ENCODE assay signal across 10 cellular contexts in genomic region chr10:13684252-13684791, GRCh38.
DNase-seq lines count a peak whose midpoint lies in the region; ATAC-seq and TF ChIP-seq lines count a peak whose summit lies in the region.
"Had no signal": no experiment of that assay in that cellular context is flagged by ENCODE, and none has a peak within 500 bp of the region (broad histone marks: within the 10 kb centered on the region; RNA-seq: fewer than 3 reads in every experiment).

No MANE protein-coding gene starts in this region.

- peak overlapping the region; percentile 81 for H3K27ac ChIP-seq in SJCRH30
- peak overlapping the region; percentile 5 for H3K27ac ChIP-seq in epithelial cell of prostate

- TF ChIP-seq CTCF in type B pancreatic cell (conservative IDR thresholded peaks at IDR 0.05) = no peak

- DNase-seq in SJCRH30 = peak; percentile 86 to 90
- no peak for DNase-seq in epithelial cell of prostate (ENCODE audit: low read depth, low spot score)
- peak; percentile 39 for DNase-seq in mucosa of gallbladder (ENCODE audit: low spot score)
- no peak for DNase-seq in type B pancreatic cell (ENCODE audit: extremely low spot score, unreplicated experiment)
- no peak for DNase-seq in NCI-H146 treated with DMSO at 0.1 percent for 48 hours (lab: John Stamatoyannopoulos, UW; ENCODE audit: unreplicated experiment)
- DNase-seq in 8988T = no peak
- DNase-seq: activated T-cell treated with anti-CD3 and anti-CD28 coated beads, Interleukin-2, amount 50 U/mL, for 24 hours had no signal

- ATAC-seq in HG03175 (IDR thresholded peaks at IDR 0.05; ENCODE audit: unreplicated experiment) = no peak
- ATAC-seq: Panc1; stimulated activated effector memory CD8-positive, alpha-beta T cell treated with anti-CD3 and anti-CD28 coated beads, Interleukin-12 subunit alpha, Interleukin-12 subunit beta, amount 100 ng/mL, for 72 hours had no signal

- H3K27me3 ChIP-seq in SJCRH30 = no peaks in the 10 kb centered on the region

- no peaks in the 10 kb centered on the region for H3K9me3 Mint-ChIP-seq in type B pancreatic cell
- H3K9me3 Mint-ChIP-seq: activated T-cell treated with anti-CD3 and anti-CD28 coated beads, Interleukin-2, amount 50 U/mL, for 24 hours; stimulated activated effector memory CD8-positive, alpha-beta T cell treated with anti-CD3 and anti-CD28 coated beads, Interleukin-12 subunit alpha, Interleukin-12 subunit beta, amount 100 ng/mL, for 72 hours had no signal

- peak overlapping the region; percentile 51 for H3K4me3 Mint-ChIP-seq in type B pancreatic cell
- H3K4me3 Mint-ChIP-seq: activated T-cell treated with anti-CD3 and anti-CD28 coated beads, Interleukin-2, amount 50 U/mL, for 24 hours; stimulated activated effector memory CD8-positive, alpha-beta T cell treated with anti-CD3 and anti-CD28 coated beads, Interleukin-12 subunit alpha, Interleukin-12 subunit beta, amount 100 ng/mL, for 72 hours had no signal

- H3K27me3 Mint-ChIP-seq in type B pancreatic cell = no peaks in the 10 kb centered on the region

- H3K4me1 Mint-ChIP-seq in type B pancreatic cell (ENCODE audit: unreplicated experiment) = peaks cover 47% of the 10 kb centered on the region
- H3K4me1 Mint-ChIP-seq: stimulated activated effector memory CD8-positive, alpha-beta T cell treated with anti-CD3 and anti-CD28 coated beads, Interleukin-12 subunit alpha, Interleukin-12 subunit beta, amount 100 ng/mL, for 72 hours had no signal

- peak overlapping the region; percentile 61 for H3K27ac Mint-ChIP-seq in type B pancreatic cell
- H3K27ac Mint-ChIP-seq: activated T-cell treated with anti-CD3 and anti-CD28 coated beads, Interleukin-2, amount 50 U/mL, for 24 hours; stimulated activated effector memory CD8-positive, alpha-beta T cell treated with anti-CD3 and anti-CD28 coated beads, Interleukin-12 subunit alpha, Interleukin-12 subunit beta, amount 100 ng/mL, for 72 hours had no signal

- no peaks in the 10 kb centered on the region for H3K9me3 ChIP-seq in SJCRH30 (replicated peaks)

- peaks cover 14% of the 10 kb centered on the region for H3K4me1 ChIP-seq in SJCRH30

- no peaks in the 10 kb centered on the region for H3K36me3 ChIP-seq in SJCRH30

- peak overlapping the region; percentile 34 for H3K4me3 ChIP-seq in SJCRH30

- H3K36me3 Mint-ChIP-seq in type B pancreatic cell = peaks cover 37% of the 10 kb centered on the region
- H3K36me3 Mint-ChIP-seq: stimulated activated effector memory CD8-positive, alpha-beta T cell treated with anti-CD3 and anti-CD28 coated beads, Interleukin-12 subunit alpha, Interleukin-12 subunit beta, amount 100 ng/mL, for 72 hours had no signal

Comparison
In these comparisons a context has a peak if more than half of its experiments do, and no peak if none do; other contexts are left out.
1. DNase-seq: peak in SJCRH30 (2 of 2) and mucosa of gallbladder (single experiment); none in epithelial cell of prostate (single experiment), type B pancreatic cell (single experiment), NCI-H146 treated with DMSO at 0.1 percent for 48 hours (single experiment) and 8988T (single experiment).